8 cellular contexts compared by ENCODE assay signal in the genomic region with DNA sequence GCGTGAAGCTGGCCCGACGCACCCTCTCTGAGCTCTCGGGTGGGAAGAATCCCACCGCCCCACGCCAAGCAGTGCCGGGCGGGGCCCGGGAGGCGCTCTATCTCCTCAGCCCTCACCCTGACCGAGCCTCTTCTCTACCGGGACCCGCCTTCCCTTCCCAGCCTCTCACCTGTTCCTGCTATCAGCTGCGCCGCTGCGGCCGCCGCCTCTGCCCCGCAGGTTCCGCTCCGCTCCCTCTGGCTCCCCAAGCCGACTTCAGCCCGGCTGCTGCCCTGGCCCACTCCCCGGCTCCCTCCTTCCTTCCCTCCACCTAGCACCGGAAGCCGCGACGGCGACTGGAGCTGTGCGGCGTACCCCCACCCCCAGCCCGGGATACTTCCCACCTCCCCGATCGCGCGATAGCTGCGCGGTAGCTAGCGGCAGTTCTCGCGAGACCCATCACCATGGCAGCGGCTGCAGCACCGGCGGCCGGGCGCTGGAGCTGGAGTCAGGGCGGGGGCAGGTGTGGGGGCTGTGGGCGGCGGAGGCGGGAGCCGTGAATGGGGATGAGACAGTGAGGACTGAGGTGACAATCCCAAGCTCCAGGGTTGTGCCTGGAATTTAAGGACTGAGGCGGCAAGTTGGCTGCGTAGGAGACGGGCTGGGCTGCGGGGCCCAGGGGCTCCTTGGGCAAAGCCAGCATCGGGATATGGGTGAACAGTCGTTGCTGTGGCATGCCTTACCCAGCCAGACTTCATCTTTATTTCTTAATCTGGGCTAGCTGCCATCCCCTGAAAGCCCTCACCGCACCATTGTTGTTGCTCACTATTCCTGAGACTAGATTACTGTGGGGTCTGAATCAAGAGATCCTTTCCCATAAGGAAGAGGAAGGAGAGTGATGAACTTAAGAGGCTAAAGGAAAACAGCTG. TPM values are rescaled to one million over a fixed set of nuclear protein-coding genes. Genes with fewer than 3 reads are reported as not detected.
DNase-seq lines count a peak whose midpoint lies in the region; ATAC-seq and TF ChIP-seq lines count a peak whose summit lies in the region.

A gene (minus strand): TSS at position 347 of the 908 bp plus-strand sequence. CDS start 16,392 bp downstream, outside the sequence.

- peak within 1 kb of the TSS; percentile 78 for H3K4me2 ChIP-seq in hepatocyte

- peaks cover 16% of the 10 kb centered on the region for H3K4me1 ChIP-seq in hepatocyte (ENCODE audit: insufficient read depth)

- H3K9me2 ChIP-seq in hepatocyte (replicated peaks; ENCODE audit: insufficient read depth): no peaks in the 10 kb centered on the region

- peaks cover 38% of the 10 kb centered on the region for H3K79me2 ChIP-seq in hepatocyte

- H3K36me3 ChIP-seq in hepatocyte (replicated peaks; ENCODE audit: insufficient read depth, low read depth): no peaks in the 10 kb centered on the region

- ATAC-seq in GM18498 (IDR thresholded peaks at IDR 0.05; ENCODE audit: unreplicated experiment) (peak; percentile 94), HG02943 (IDR thresholded peaks at IDR 0.05; ENCODE audit: low read depth, unreplicated experiment) (peak; percentile 82), HG03469 (IDR thresholded peaks at IDR 0.05; ENCODE audit: unreplicated experiment) (no peak)

- no peaks in the 10 kb centered on the region for H3K27me3 ChIP-seq in hepatocyte

- WGBS in hepatocyte (ENCODE audit: low lambda C conversion rate, missing lambda C conversion rate): under 1% methylated on average over 39 of the region's 58 CpGs

- peak within 1 kb of the TSS; percentile 93 for H3K27ac ChIP-seq in hepatocyte

- DNase-seq in NCI-H2081 (lab: John Stamatoyannopoulos, UW) (peak; percentile 97), T1000 (lab: John Stamatoyannopoulos, UW) (peak; percentile 90), astrocyte of the hippocampus (ENCODE audit: low read depth, low spot score) (peak; percentile 99), hepatocyte (ENCODE audit: low spot score) (peak; percentile 98), retina (peak; percentile 95)

- H3K9me3 ChIP-seq in hepatocyte (ENCODE audit: low read depth): no peaks in the 10 kb centered on the region

- H4K20me1 ChIP-seq in hepatocyte (ENCODE audit: insufficient read depth, poor library complexity, severe bottlenecking): peaks cover 23% of the 10 kb centered on the region

- peak within 1 kb of the TSS; percentile 95 for H3K4me3 ChIP-seq in hepatocyte

- no peak for TF ChIP-seq CTCF in hepatocyte (IDR thresholded peaks at IDR 0.05; ENCODE audit: poor library complexity)

- peak within 1 kb of the TSS; percentile 98 for H2AFZ ChIP-seq in hepatocyte

RNA-seq across cellular contexts. Expression of the gene that starts here (rescaled TPM):
- total RNA-seq in hepatocyte: 67.7 and 71.3 TPM in 2 replicates
- 57.6 and 61.6 TPM in 2 replicates for polyA plus RNA-seq in hepatocyte
